Comparison of ENCODE assay signal across 24 cellular contexts in the genomic region with DNA sequence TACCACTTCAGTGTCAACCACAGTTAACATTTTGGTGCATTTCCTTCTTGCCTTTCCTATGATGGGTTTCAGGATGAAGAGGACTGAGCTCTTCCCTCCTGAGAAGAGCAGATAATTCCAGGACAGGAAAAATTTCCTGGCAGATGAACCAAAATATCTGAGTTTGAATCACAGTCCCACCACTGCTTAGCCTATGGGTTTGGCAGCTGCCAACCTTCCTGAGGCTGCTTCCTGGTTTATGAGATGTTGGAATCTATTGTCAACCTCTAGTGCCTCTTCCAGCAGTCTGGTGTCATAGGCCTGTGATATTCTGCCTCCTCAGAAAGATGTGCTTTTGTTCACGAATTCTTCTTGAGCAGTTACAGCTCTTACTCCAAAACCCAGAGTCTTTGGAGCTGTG.
DNase-seq lines count a peak whose midpoint lies in the region; ATAC-seq, FAIRE-seq and TF ChIP-seq lines count a peak whose summit lies in the region.
"Had no signal": no experiment of that assay in that cellular context is flagged by ENCODE, and none has a peak within 500 bp of the region (broad histone marks: within the 10 kb centered on the region; RNA-seq: fewer than 3 reads in every experiment).

No MANE protein-coding gene starts in this region.

- H3K9me3 ChIP-seq in trophoblast cell (ENCODE audit: insufficient read depth, low read depth, low read length) (no peaks in the 10 kb centered on the region), prostate gland (no peaks in the 10 kb centered on the region)
- H3K9me3 ChIP-seq: BLaER1, stomach, tibial artery had no signal

- H4K8ac ChIP-seq in trophoblast cell (ENCODE audit: low read depth, low read length) = no peak overlapping the region

- DNase-seq in H54 (ENCODE audit: insufficient read length, low spot score) (no peak), NCI-H446 treated with DMSO at 0.1 percent for 48 hours (lab: John Stamatoyannopoulos, UW) (peak; percentile 76), trophoblast cell (no peak), NCI-H187 (lab: John Stamatoyannopoulos, UW) (no peak), prostate gland (ENCODE audit: low spot score) (no peak)
- DNase-seq: activated CD4-positive, alpha-beta T cell treated with anti-CD3 and anti-CD28 coated beads for 4 hours; activated CD8-positive, alpha-beta memory T cell treated with anti-CD3 and anti-CD28 coated beads for 24 hours; activated effector memory CD4-positive, alpha-beta T cell treated with Interleukin-2 at 50 U/mL for 16 hours; Karpas-422; NCI-H2029; retina; stimulated activated CD4-positive, alpha-beta T cell treated with anti-CD3 and anti-CD28 coated beads, Interleukin-1b, Interleukin-23, amount 100 ng/mL, for 48 hours; stomach; tibial artery had no signal

- H3K4me1 ChIP-seq in trophoblast cell (ENCODE audit: control insufficient read depth in 1 of 2, insufficient read depth in 2 of 2, low read length in 2 of 2) (no peaks in the 10 kb centered on the region), prostate gland (replicated peaks) (no peaks in the 10 kb centered on the region)
- H3K4me1 ChIP-seq: BLaER1 had no signal

- H4K91ac ChIP-seq in trophoblast cell (ENCODE audit: low read depth, low read length) = no peak overlapping the region

- no peak overlapping the region for H2AK5ac ChIP-seq in trophoblast cell (ENCODE audit: low read length)

- no peaks in the 10 kb centered on the region for H3K79me1 ChIP-seq in trophoblast cell (ENCODE audit: low read length)

- H3K4me2 ChIP-seq in trophoblast cell (ENCODE audit: low read length) = no peak overlapping the region
- H3K4me2 ChIP-seq: BLaER1, smooth muscle cell had no signal

- H3K27ac ChIP-seq in cingulate gyrus (ENCODE audit: low read depth, low read length) = peak overlapping the region; percentile 13
- no peak overlapping the region for H3K27ac ChIP-seq in trophoblast cell (ENCODE audit: low read depth, low read length)
- H3K27ac ChIP-seq in prostate gland = no peak overlapping the region
- H3K27ac ChIP-seq: BLaER1, cardiac muscle cell, coronary artery, stomach, tibial artery, VCaP had no signal

- no peak for TF ChIP-seq CTCF in prostate gland (IDR thresholded peaks at IDR 0.05)

- intact Hi-C loops in prostate gland (cut with DNase I) = no loop called here

- peak overlapping the region; percentile 29 for H2BK12ac ChIP-seq in trophoblast cell (ENCODE audit: low read length)

- no peak overlapping the region for H3K23ac ChIP-seq in trophoblast cell (ENCODE audit: low read length)

- H4K12ac ChIP-seq in trophoblast cell (ENCODE audit: low read depth, low read length) = no peak overlapping the region

- H3K27me3 ChIP-seq in trophoblast cell (ENCODE audit: insufficient read depth, low read length) (no peaks in the 10 kb centered on the region), prostate gland (replicated peaks; ENCODE audit: insufficient read depth) (no peaks in the 10 kb centered on the region)
- H3K27me3 ChIP-seq: BLaER1, cardiac muscle cell, stomach, tibial artery had no signal

- no peak overlapping the region for H3K9ac ChIP-seq in trophoblast cell (ENCODE audit: low read length)
- H3K9ac ChIP-seq: BLaER1 had no signal

- WGBS in trophoblast cell (ENCODE audit: extremely low coverage, insufficient coverage, insufficient read length) = no CpG with 5 or more reads among the region's 1 CpG
- 91% methylated on average over 1 of the region's 1 CpG for WGBS in prostate gland

- no peak overlapping the region for H3K18ac ChIP-seq in trophoblast cell (ENCODE audit: low read length)

- H3K4me3 ChIP-seq in trophoblast cell (ENCODE audit: low read depth, low read length) (no peak overlapping the region), prostate gland (no peak overlapping the region)
- H3K4me3 ChIP-seq: BLaER1, cardiac muscle cell, coronary artery, smooth muscle cell, stomach, tibial artery had no signal

- TF ChIP-seq POLR2A in H54 (IDR thresholded peaks at IDR 0.05; ENCODE audit: low read depth, low read length) (no peak), prostate gland (IDR thresholded peaks at IDR 0.05) (no peak)

- no peak overlapping the region for H3K14ac ChIP-seq in trophoblast cell (ENCODE audit: low read length)

- peak; percentile 6 for FAIRE-seq in H54 (lab: Jason Lieb, UNC)
- FAIRE-seq: GM18507, islet of Langerhans had no signal

- H3K36me3 ChIP-seq in trophoblast cell (ENCODE audit: control insufficient read depth in 1 of 2, insufficient read depth in 2 of 2, low read length in 2 of 2) = no peaks in the 10 kb centered on the region
- no peaks in the 10 kb centered on the region for H3K36me3 ChIP-seq in prostate gland
- H3K36me3 ChIP-seq: BLaER1, cardiac muscle cell, stomach, tibial artery had no signal

- H3K4ac ChIP-seq in trophoblast cell (ENCODE audit: low read depth, low read length) = no peak overlapping the region

- no peak overlapping the region for H2BK120ac ChIP-seq in trophoblast cell (ENCODE audit: insufficient read depth, low read length, poor library complexity)

- H2AFZ ChIP-seq in trophoblast cell (ENCODE audit: insufficient read depth, low read length, poor library complexity) = no peak overlapping the region

- H2BK5ac ChIP-seq in trophoblast cell (ENCODE audit: low read depth, low read length, poor library complexity) = no peak overlapping the region

- ATAC-seq in HG03460 (IDR thresholded peaks at IDR 0.05; ENCODE audit: unreplicated experiment) = no peak
- ATAC-seq: natural killer cell treated with Interleukin-12 subunit alpha and Interleukin-12 subunit beta and Interleukin-15 and Interleukin-18, amount 100 ng/mL, for 72 hours had no signal

- H3K79me2 ChIP-seq in trophoblast cell (ENCODE audit: control insufficient read depth, insufficient read depth, low read length, poor library complexity) = no peaks in the 10 kb centered on the region
